Comparison of ENCODE assay signal across 1 cellular context in genomic region chr6:145735356-145736165, GRCh38.
TF ChIP-seq lines count a peak whose summit lies in the region.

TSS of gene EPM2A (minus strand) at chr6:145735520. CDS start at chr6:145735498, 22 bp downstream.

TF ChIP-seq in HepG2, 621 proteins besides CTCF, POLR2A, EP300 and RAD21 (continued from another document and continues in another):
- TF ChIP-seq PRDM10 (CRISPR knock-in tag; IDR thresholded peaks at IDR 0.05; ENCODE audit: low read depth) (0 out of 2 replicates have a peak, but pooled peaks have one; percentile 24), ZNF460 (CRISPR knock-in tag; IDR thresholded peaks at IDR 0.05; ENCODE audit: borderline replicate concordance) (no peak), FIP1L1 (IDR thresholded peaks at IDR 0.05; ENCODE audit: borderline replicate concordance, insufficient read depth, low read depth, low read length) (no peak), DNMT3B (CRISPR knock-in tag; conservative IDR thresholded peaks at IDR 0.05) (peak; percentile 63; the same call in 1 of the 2 replicates), RXRA (CRISPR knock-in tag; IDR thresholded peaks at IDR 0.05) (0 out of 2 replicates have a peak, but pooled peaks have one; percentile 77), ZNF510 (CRISPR knock-in tag; IDR thresholded peaks at IDR 0.05; ENCODE audit: low read depth) (no peak), ZNF720 (CRISPR knock-in tag; IDR thresholded peaks at IDR 0.05) (peak; percentile 77; the same call in 1 of the 2 replicates), ZBTB42 (CRISPR knock-in tag; IDR thresholded peaks at IDR 0.05) (peak; percentile 97), ZNF431 (CRISPR knock-in tag; IDR thresholded peaks at IDR 0.05; ENCODE audit: borderline replicate concordance, low read depth) (peak; percentile 95), HMG20A (CRISPR knock-in tag; IDR thresholded peaks at IDR 0.05; ENCODE audit: borderline replicate concordance) (no peak), ZNF615 (CRISPR knock-in tag; IDR thresholded peaks at IDR 0.05; ENCODE audit: borderline replicate concordance) (no peak), RFX3 (CRISPR knock-in tag; IDR thresholded peaks at IDR 0.05) (no peak), KAT7 (CRISPR knock-in tag; IDR thresholded peaks at IDR 0.05; ENCODE audit: borderline replicate concordance) (no peak), MIXL1 (CRISPR knock-in tag; IDR thresholded peaks at IDR 0.05) (peak; percentile 58; the same call in 1 of the 2 replicates), TIGD3 (CRISPR knock-in tag; IDR thresholded peaks at IDR 0.05; ENCODE audit: borderline replicate concordance) (no peak; the same call in 1 of the 2 replicates), SNAPC2 (CRISPR knock-in tag; IDR thresholded peaks at IDR 0.05) (no peak; the same call in none of the 2 replicates), ZNF850 (CRISPR knock-in tag; conservative IDR thresholded peaks at IDR 0.05) (no peak), HOXA3 (CRISPR knock-in tag; IDR thresholded peaks at IDR 0.05) (peak; percentile 88), MLXIP (CRISPR knock-in tag; IDR thresholded peaks at IDR 0.05; ENCODE audit: borderline replicate concordance) (peak; percentile 98), ZNF713 (CRISPR knock-in tag; IDR thresholded peaks at IDR 0.05) (0 out of 2 replicates have a peak, but pooled peaks have one; percentile 57), ZFP91 (CRISPR knock-in tag; IDR thresholded peaks at IDR 0.05; ENCODE audit: borderline replicate concordance) (no peak; the same call in none of the 2 replicates), ATF1 (CRISPR knock-in tag; IDR thresholded peaks at IDR 0.05) (no peak; the same call in 1 of the 2 replicates), GRHL1 (CRISPR knock-in tag; conservative IDR thresholded peaks at IDR 0.05) (no peak; the same call in 1 of the 2 replicates), ATF3 (CRISPR knock-in tag; IDR thresholded peaks at IDR 0.05) (peak; percentile 76; the same call in 1 of the 2 replicates), E2F5 (CRISPR knock-in tag; conservative IDR thresholded peaks at IDR 0.05) (peak; percentile 72; the same call in 1 of the 2 replicates), ZNF670 (CRISPR knock-in tag; IDR thresholded peaks at IDR 0.05; ENCODE audit: borderline replicate concordance) (peak; percentile 47; the same call in 1 of the 2 replicates), ZNF784 (CRISPR knock-in tag; IDR thresholded peaks at IDR 0.05; ENCODE audit: borderline replicate concordance) (no peak; the same call in 1 of the 2 replicates), ZBTB21 (CRISPR knock-in tag; IDR thresholded peaks at IDR 0.05) (no peak), HMG20B (CRISPR knock-in tag; conservative IDR thresholded peaks at IDR 0.05) (0 out of 2 replicates have a peak, but pooled peaks have one; percentile 36), ZBTB8A (CRISPR knock-in tag; IDR thresholded peaks at IDR 0.05; ENCODE audit: borderline replicate concordance, low read depth) (no peak; the same call in 1 of the 2 replicates), HMGXB4 (CRISPR knock-in tag; IDR thresholded peaks at IDR 0.05; ENCODE audit: borderline replicate concordance in 1 of 2, low read depth in 1 of 2) (peak; percentile 20 to 69; a peak in 1 of 4 replicates), ZBTB46 (CRISPR knock-in tag; IDR thresholded peaks at IDR 0.05; ENCODE audit: borderline replicate concordance) (no peak), NR1H2 (CRISPR knock-in tag; IDR thresholded peaks at IDR 0.05; ENCODE audit: borderline replicate concordance, low read depth) (peak; percentile 97), MTA1 (CRISPR knock-in tag; IDR thresholded peaks at IDR 0.05; ENCODE audit: borderline replicate concordance) (peak; percentile 51; the same call in 1 of the 2 replicates), HDAC2 (CRISPR knock-in tag; IDR thresholded peaks at IDR 0.05) (peak; percentile 75), NFIB (CRISPR knock-in tag; IDR thresholded peaks at IDR 0.05; ENCODE audit: borderline replicate concordance) (0 out of 2 replicates have a peak, but pooled peaks have one; percentile 41), FOXP4 (CRISPR knock-in tag; IDR thresholded peaks at IDR 0.05) (no peak), PCBP2 (optimal IDR thresholded peaks at IDR 0.05; ENCODE audit: low read depth, low read length, poor library complexity, severe bottlenecking) (no peak)
